In genomic region chr11:1608363-1608762, GRCh38 we compare ENCODE assay signal across 1 cellular context.
TF ChIP-seq lines count a peak whose summit lies in the region.

TSS of gene KRTAP5-3 (minus strand) at chr11:1608463. CDS start at chr11:1608385, 78 bp downstream.

TF ChIP-seq in H1, 55 proteins besides CTCF, POLR2A, EP300 and RAD21:
- TF ChIP-seq SAP30 (IDR thresholded peaks at IDR 0.05; ENCODE audit: insufficient read depth, insufficient replicate concordance, low read length) (no peak), SP1 (IDR thresholded peaks at IDR 0.05; ENCODE audit: low read depth, low read length) (no peak), NANOG (IDR thresholded peaks at IDR 0.05; ENCODE audit: insufficient read depth, low read depth, low read length, poor library complexity, severe bottlenecking) (no peak), ASH2L (IDR thresholded peaks at IDR 0.05; ENCODE audit: low read length) (no peak), SP4 (IDR thresholded peaks at IDR 0.05; ENCODE audit: low read length) (no peak), KDM4A (IDR thresholded peaks at IDR 0.05; ENCODE audit: low read depth, low read length, severe bottlenecking) (no peak), YY1 (IDR thresholded peaks at IDR 0.05; ENCODE audit: low read depth, low read length) (no peak), CBX8 (IDR thresholded peaks at IDR 0.05; ENCODE audit: borderline replicate concordance, low read depth, low read length) (no peak), GTF2F1 (IDR thresholded peaks at IDR 0.05; ENCODE audit: borderline replicate concordance, low read depth, low read length) (no peak), SIX5 (IDR thresholded peaks at IDR 0.05; ENCODE audit: low read depth, low read length) (no peak)
TF ChIP-seq in H1: peak in this region for 0.
